Comparison of ENCODE assay signal across 34 cellular contexts in genomic region chr17:1313270-1314005, GRCh38. TPM values are rescaled to one million over a fixed set of nuclear protein-coding genes. Genes with fewer than 3 reads are reported as not detected.
"Had no signal": no experiment of that assay in that cellular context is flagged by ENCODE, and none has a peak within 500 bp of the region (broad histone marks: within the 10 kb centered on the region; RNA-seq: fewer than 3 reads in every experiment).

No MANE protein-coding gene starts in this region.

- H3K4me1 ChIP-seq: adrenal gland, left lung, lower lobe of right lung, transverse colon had no signal

- H3K9me3 ChIP-seq: adrenal gland, left lung, lower lobe of right lung, neutrophil, transverse colon had no signal

- DNase-seq: activated CD4-positive, alpha-beta T cell treated with anti-CD3 and anti-CD28 coated beads for 36 hours; activated CD4-positive, CD25-positive, alpha-beta regulatory T cell; activated CD8-positive, alpha-beta memory T cell treated with anti-CD3 and anti-CD28 coated beads, Interleukin-2, amount 10 ng/mL, durations not matched to agents 7 days and 5 days; activated CD8-positive, alpha-beta T cell treated with anti-CD3 and anti-CD28 coated beads, Interleukin-2, amount 10 ng/mL, durations not matched to agents 7 days and 5 days; activated naive CD4-positive, alpha-beta T cell; activated T-cell treated with anti-CD3 and anti-CD28 coated beads, Interleukin-2, amount 50 U/mL, for 48 hours; adrenal gland; brain microvascular endothelial cell; caudate nucleus; foreskin melanocyte; glutamatergic neuron; lower lobe of right lung; mesendoderm; stimulated activated CD4-positive, alpha-beta T cell treated with anti-CD3 and anti-CD28 coated beads, Interleukin-15, amount 100 ng/mL, for 24 hours; stimulated activated CD4-positive, alpha-beta T cell treated with anti-CD3 and anti-CD28 coated beads, Interleukin-2, amount 100 ng/mL, for 24 hours; stimulated activated naive CD4-positive, alpha-beta T cell; T-helper 1 cell; transverse colon had no signal

- H3K27ac Mint-ChIP-seq: activated CD4-positive, alpha-beta T cell treated with anti-CD3 and anti-CD28 coated beads for 36 hours; activated CD8-positive, alpha-beta memory T cell treated with anti-CD3 and anti-CD28 coated beads, Interleukin-2, amount 10 ng/mL, durations not matched to agents 7 days and 5 days; activated CD8-positive, alpha-beta T cell treated with anti-CD3 and anti-CD28 coated beads, Interleukin-2, amount 10 ng/mL, durations not matched to agents 7 days and 5 days; activated naive CD8-positive, alpha-beta T cell; natural killer cell treated with Interleukin-12 subunit alpha and Interleukin-12 subunit beta and Interleukin-15 and Interleukin-18, amount 100 ng/mL, for 72 hours; T-helper 2 cell treated with Interferon-gamma antibody and Interleukin-4, amounts not matched to agents 5 μg/mL and 100 μg/mL, for 36 hours had no signal

- H3K36me3 Mint-ChIP-seq: activated CD8-positive, alpha-beta memory T cell treated with anti-CD3 and anti-CD28 coated beads, Interleukin-2, amount 10 ng/mL, durations not matched to agents 7 days and 5 days; activated naive CD8-positive, alpha-beta T cell; natural killer cell treated with Interleukin-12 subunit alpha and Interleukin-12 subunit beta and Interleukin-15 and Interleukin-18, amount 100 ng/mL, for 72 hours had no signal

- FAIRE-seq: astrocyte, endothelial cell of umbilical vein, islet of Langerhans, urothelium cell line had no signal

- H3K4me3 Mint-ChIP-seq: activated CD4-positive, alpha-beta T cell treated with anti-CD3 and anti-CD28 coated beads for 36 hours; activated CD8-positive, alpha-beta memory T cell treated with anti-CD3 and anti-CD28 coated beads, Interleukin-2, amount 10 ng/mL, durations not matched to agents 7 days and 5 days; activated CD8-positive, alpha-beta T cell treated with anti-CD3 and anti-CD28 coated beads, Interleukin-2, amount 10 ng/mL, durations not matched to agents 7 days and 5 days; activated naive CD8-positive, alpha-beta T cell; natural killer cell treated with Interleukin-12 subunit alpha and Interleukin-12 subunit beta and Interleukin-15 and Interleukin-18, amount 100 ng/mL, for 72 hours; T-helper 2 cell treated with Interferon-gamma antibody and Interleukin-4, amounts not matched to agents 5 μg/mL and 100 μg/mL, for 36 hours had no signal

- H3K4me3 ChIP-seq: adrenal gland, left lung, lower lobe of right lung, transverse colon had no signal

- H3K36me3 ChIP-seq: adrenal gland, brain microvascular endothelial cell, left lung, lower lobe of right lung, neutrophil, transverse colon had no signal

- ATAC-seq: activated CD8-positive, alpha-beta memory T cell treated with anti-CD3 and anti-CD28 coated beads, Interleukin-2, amount 10 ng/mL, durations not matched to agents 7 days and 5 days; activated CD8-positive, alpha-beta T cell treated with anti-CD3 and anti-CD28 coated beads, Interleukin-2, amount 10 ng/mL, durations not matched to agents 7 days and 5 days; left lung; natural killer cell treated with Interleukin-12 subunit alpha and Interleukin-12 subunit beta and Interleukin-15 and Interleukin-18, amount 100 ng/mL, for 72 hours had no signal

- H3K27ac ChIP-seq: adrenal gland, brain microvascular endothelial cell, left lung, lower lobe of right lung, neutrophil, transverse colon had no signal

- H3K9me3 Mint-ChIP-seq: natural killer cell treated with Interleukin-12 subunit alpha and Interleukin-12 subunit beta and Interleukin-15 and Interleukin-18, amount 100 ng/mL, for 72 hours; T-helper 2 cell treated with Interferon-gamma antibody and Interleukin-4, amounts not matched to agents 5 μg/mL and 100 μg/mL, for 36 hours had no signal

- H3K4me1 Mint-ChIP-seq: activated CD4-positive, alpha-beta T cell treated with anti-CD3 and anti-CD28 coated beads for 36 hours; activated CD8-positive, alpha-beta memory T cell treated with anti-CD3 and anti-CD28 coated beads, Interleukin-2, amount 10 ng/mL, durations not matched to agents 7 days and 5 days had no signal

RNA-seq across cellular contexts. Expression of gene TRARG1, which starts 34.0 kb away (rescaled TPM):
- total RNA-seq: activated CD4-positive, alpha-beta T cell treated with anti-CD3 and anti-CD28 coated beads for 36 hours; astrocyte; chondrocyte; endothelial cell of umbilical vein; left lung; lower lobe of right lung; mononuclear cell; myocyte; natural killer cell treated with Interleukin-12 subunit alpha and Interleukin-12 subunit beta and Interleukin-15 and Interleukin-18, amount 100 ng/mL, for 72 hours; osteocyte; temporal lobe had no signal
- polyA plus RNA-seq: endothelial cell of umbilical vein had no signal

RNA-seq across cellular contexts. Expression of gene BHLHA9, which starts 43.2 kb away (rescaled TPM):
- total RNA-seq: activated CD4-positive, alpha-beta T cell treated with anti-CD3 and anti-CD28 coated beads for 36 hours; activated CD8-positive, alpha-beta memory T cell treated with anti-CD3 and anti-CD28 coated beads, Interleukin-2, amount 10 ng/mL, durations not matched to agents 7 days and 5 days; activated CD8-positive, alpha-beta T cell treated with anti-CD3 and anti-CD28 coated beads, Interleukin-2, amount 10 ng/mL, durations not matched to agents 7 days and 5 days; adrenal gland; astrocyte; chondrocyte; endothelial cell of umbilical vein; left lung; lower lobe of right lung; mononuclear cell; myocyte; natural killer cell treated with Interleukin-12 subunit alpha and Interleukin-12 subunit beta and Interleukin-15 and Interleukin-18, amount 100 ng/mL, for 72 hours; osteocyte; posterior vena cava; transverse colon had no signal
- polyA plus RNA-seq: adrenal gland, endothelial cell of umbilical vein, esophagus had no signal
